ENCODE assay signal across 11 cellular contexts in genomic region chr19:38692458-38693379, GRCh38. TPM values are rescaled to one million over a fixed set of nuclear protein-coding genes. Genes with fewer than 3 reads are reported as not detected.
DNase-seq lines count a peak whose midpoint lies in the region; ATAC-seq and TF ChIP-seq lines count a peak whose summit lies in the region.
"Had no signal": no experiment of that assay in that cellular context is flagged by ENCODE, and none has a peak within 500 bp of the region (broad histone marks: within the 10 kb centered on the region; RNA-seq: fewer than 3 reads in every experiment).

No MANE protein-coding gene starts in this region.

- peaks cover 59% of the 10 kb centered on the region for H3K4me1 Mint-ChIP-seq in T-helper 1 cell treated with Interleukin-12 subunit alpha and Interleukin-12 subunit beta and Interleukin-4 antibody, amounts not matched to agents 30 μg/mL and 1 μg/mL, for 36 hours (ENCODE audit: low read depth)
- peaks cover 62% of the 10 kb centered on the region for H3K4me1 Mint-ChIP-seq in mesothelial cell of epicardium

- H3K4me1 ChIP-seq in upper lobe of left lung = peaks cover 80 to 100% (median 86%) of the 10 kb centered on the region in 4 donors

- H3K36me3 Mint-ChIP-seq in T-helper 1 cell treated with Interleukin-12 subunit alpha and Interleukin-12 subunit beta and Interleukin-4 antibody, amounts not matched to agents 30 μg/mL and 1 μg/mL, for 36 hours (ENCODE audit: low read depth) = peaks cover 13% of the 10 kb centered on the region
- peaks cover 21% of the 10 kb centered on the region for H3K36me3 Mint-ChIP-seq in mesothelial cell of epicardium

- TF ChIP-seq CTCF in mesothelial cell of epicardium (IDR thresholded peaks at IDR 0.05; ENCODE audit: unreplicated experiment) (no peak), upper lobe of left lung (IDR thresholded peaks at IDR 0.05) (no peak)

- no peak for TF ChIP-seq EP300 in upper lobe of left lung (IDR thresholded peaks at IDR 0.05)

- no peaks in the 10 kb centered on the region for H3K9me3 ChIP-seq in upper lobe of left lung

- H3K27me3 ChIP-seq in upper lobe of left lung = no peaks in the 10 kb centered on the region

- peak overlapping the region; percentile 66 to 93 (median 87) for H3K27ac ChIP-seq in upper lobe of left lung

- H3K4me3 Mint-ChIP-seq in T-helper 1 cell treated with Interleukin-12 subunit alpha and Interleukin-12 subunit beta and Interleukin-4 antibody, amounts not matched to agents 30 μg/mL and 1 μg/mL, for 36 hours = no peak overlapping the region
- peak overlapping the region; percentile 30 for H3K4me3 Mint-ChIP-seq in mesothelial cell of epicardium

- no peak overlapping the region for H3K4me3 ChIP-seq in upper lobe of left lung

- no peaks in the 10 kb centered on the region for H3K9me3 Mint-ChIP-seq in T-helper 1 cell treated with Interleukin-12 subunit alpha and Interleukin-12 subunit beta and Interleukin-4 antibody, amounts not matched to agents 30 μg/mL and 1 μg/mL, for 36 hours
- H3K9me3 Mint-ChIP-seq in mesothelial cell of epicardium = peaks cover 5% of the 10 kb centered on the region

- DNase-seq in T-helper 1 cell = no peak
- DNase-seq in dedifferentiated amniotic fluid mesenchymal stem cell (ENCODE audit: extremely low spot score) = peak; percentile 38
- DNase-seq in mesothelial cell of epicardium (ENCODE audit: low spot score in 2 of 2, unreplicated experiment in 2 of 2) = no peak
- no peak for DNase-seq in upper lobe of left lung
- no peak for DNase-seq in posterior vena cava (ENCODE audit: low spot score)
- no peak for DNase-seq in activated naive CD4-positive, alpha-beta T cell (lab: John Stamatoyannopoulos, UW)
- no peak for DNase-seq in 8988T
- DNase-seq: activated naive CD4-positive, alpha-beta T cell treated with anti-CD3 and anti-CD28 coated beads, Interleukin-2, amount 50 U/mL, for 16 hours had no signal

- intact Hi-C loops in posterior vena cava (cut with DNase I) = loop anchor here (5.0 kb wide), 1 partner anchor 35 kb away; no protein-coding TSS in a partner anchor

- 59 to 69% methylated on average over 14 to 25 of the region's 25 CpGs for WGBS in upper lobe of left lung, 2 donors

- H3K27me3 Mint-ChIP-seq in T-helper 1 cell treated with Interleukin-12 subunit alpha and Interleukin-12 subunit beta and Interleukin-4 antibody, amounts not matched to agents 30 μg/mL and 1 μg/mL, for 36 hours (ENCODE audit: low read depth) = no peaks in the 10 kb centered on the region
- no peaks in the 10 kb centered on the region for H3K27me3 Mint-ChIP-seq in mesothelial cell of epicardium (ENCODE audit: low read depth)

- H3K36me3 ChIP-seq in upper lobe of left lung = peaks cover 0 to 50% (median 11%) of the 10 kb centered on the region in 4 donors

- no peak for TF ChIP-seq POLR2A in upper lobe of left lung (IDR thresholded peaks at IDR 0.05)

- no peak for ATAC-seq in upper lobe of left lung (ENCODE audit: low FRiP score in 2 of 2)

- H3K27ac Mint-ChIP-seq in T-helper 1 cell treated with Interleukin-12 subunit alpha and Interleukin-12 subunit beta and Interleukin-4 antibody, amounts not matched to agents 30 μg/mL and 1 μg/mL, for 36 hours = peak overlapping the region; percentile 80
- H3K27ac Mint-ChIP-seq in mesothelial cell of epicardium = peak overlapping the region; percentile 100

RNA-seq across cellular contexts. Expression of gene ACTN4, which starts 45.3 kb away (rescaled TPM):
- total RNA-seq in mesothelial cell of epicardium (452 to 469 TPM (median 460 TPM) in 3 replicates), upper lobe of left lung (100 to 1,000 TPM; 162 to 636 (median 512) TPM), posterior vena cava (100 to 1,000 TPM; 661 to 878 TPM)

RNA-seq across cellular contexts. Expression of gene CAPN12, which starts 51.6 kb away (rescaled TPM):
- total RNA-seq in mesothelial cell of epicardium (6.1 to 6.8 TPM (median 6.7 TPM) in 3 replicates), upper lobe of left lung (10 to 100 TPM in 3 of 6 donors, 1 to 10 TPM in 3; 5.2 to 93.2 (median 11.1) TPM), posterior vena cava (1 to 10 TPM; 1.9 to 2.9 TPM)
- total RNA-seq: A172, myocyte had no signal
